In genomic region chr11:76792505-76793264, GRCh38 we compare ENCODE assay signal across 18 cellular contexts. TPM values are rescaled to one million over a fixed set of nuclear protein-coding genes. Genes with fewer than 3 reads are reported as not detected.
DNase-seq lines count a peak whose midpoint lies in the region; ATAC-seq and TF ChIP-seq lines count a peak whose summit lies in the region.
"Had no signal": no experiment of that assay in that cellular context is flagged by ENCODE, and none has a peak within 500 bp of the region (broad histone marks: within the 10 kb centered on the region; RNA-seq: fewer than 3 reads in every experiment).

No MANE protein-coding gene starts in this region.

- H3K27ac ChIP-seq in C4-2B (peak overlapping the region; percentile 49), WERI-Rb-1 (peak overlapping the region; percentile 72), gastrocnemius medialis (peak overlapping the region in 3 of 4 donors; percentile 30 to 47 (median 34))
- H3K27ac ChIP-seq: neutrophil had no signal

- no peak for ATAC-seq in gastrocnemius medialis
- no peak for ATAC-seq in activated T-cell treated with anti-CD3 and anti-CD28 coated beads, Interleukin-2, amount 50 U/mL, for 72 hours (replicated peaks in 1 of 2)
- ATAC-seq: GM12878 had no signal

- intact Hi-C loops in gastrocnemius medialis (cut with DNase I; ENCODE audit: low total_unique reads), result no loop called here
- intact Hi-C loops in Caco-2 (cut with micrococcal nuclease; ENCODE audit: unreplicated experiment), result no loop called here

- H3K4me3 Mint-ChIP-seq in activated T-cell treated with anti-CD3 and anti-CD28 coated beads, Interleukin-2, amount 50 U/mL, for 72 hours, result no peak overlapping the region
- no peak overlapping the region for H3K4me3 Mint-ChIP-seq in Caco-2 (ENCODE audit: unreplicated experiment)
- H3K4me3 Mint-ChIP-seq: activated naive CD8-positive, alpha-beta T cell treated with anti-CD3 and anti-CD28 coated beads, Interleukin-2, amount 10 ng/mL, durations not matched to agents 7 days and 5 days; T-helper 1 cell treated with Interleukin-12 subunit alpha and Interleukin-12 subunit beta and Interleukin-4 antibody, amounts not matched to agents 30 μg/mL and 1 μg/mL, for 36 hours had no signal

- H3K4me1 ChIP-seq in gastrocnemius medialis, result peaks cover 4 to 6% of the 10 kb centered on the region in 2 donors
- peaks cover 18% of the 10 kb centered on the region for H3K4me1 ChIP-seq in Caco-2

- H3K36me3 ChIP-seq in WERI-Rb-1 (peaks cover 31% of the 10 kb centered on the region), gastrocnemius medialis (no peaks in the 10 kb centered on the region), Caco-2 (ENCODE audit: control insufficient read depth, insufficient read depth, low read length) (peaks cover 7% of the 10 kb centered on the region)
- H3K36me3 ChIP-seq: neutrophil had no signal

- H3K9me3 Mint-ChIP-seq in activated T-cell treated with anti-CD3 and anti-CD28 coated beads, Interleukin-2, amount 50 U/mL, for 72 hours, result no peaks in the 10 kb centered on the region
- H3K9me3 Mint-ChIP-seq in Caco-2 (ENCODE audit: unreplicated experiment), result peaks cover 10% of the 10 kb centered on the region
- H3K9me3 Mint-ChIP-seq: T-helper 1 cell treated with Interleukin-12 subunit alpha and Interleukin-12 subunit beta and Interleukin-4 antibody, amounts not matched to agents 30 μg/mL and 1 μg/mL, for 36 hours had no signal

- POLR2A ChIA-PET in Caco-2 (lab: Charles Lee), result no interaction called here

- TF ChIP-seq CTCF in C4-2B (conservative IDR thresholded peaks at IDR 0.05) (no peak), WERI-Rb-1 (IDR thresholded peaks at IDR 0.05; ENCODE audit: low read depth, low read length) (no peak), gastrocnemius medialis (IDR thresholded peaks at IDR 0.05 in 4 of 5, conservative IDR thresholded peaks at IDR 0.05 in 1 of 5) (no peak), Caco-2 (IDR thresholded peaks at IDR 0.05; ENCODE audit: insufficient read depth in 1 of 2, low read depth in 1 of 2, low read length in 1 of 2, severe bottlenecking in 1 of 2, unreplicated experiment in 1 of 2) (no peak)

- BruUV-seq in Caco-2 (replicated peaks; lab: Mats Ljungman, UMichigan), result no TSS peak

- no peak overlapping the region for H3K4me3 ChIP-seq in WERI-Rb-1 (ENCODE audit: low read depth, low read length)
- H3K4me3 ChIP-seq in gastrocnemius medialis, result no peak overlapping the region
- no peak overlapping the region for H3K4me3 ChIP-seq in Caco-2 (ENCODE audit: low read depth, low read length)
- H3K4me3 ChIP-seq: GM12878, lung had no signal

- CTCF ChIA-PET in Caco-2 (lab: Charles Lee), result interaction anchor here (1.3 kb wide), 1 partner anchor 59 kb away, joined by 5 read pairs; no protein-coding TSS in a partner anchor

- peaks cover 26% of the 10 kb centered on the region for H3K27me3 Mint-ChIP-seq in activated T-cell treated with anti-CD3 and anti-CD28 coated beads, Interleukin-2, amount 50 U/mL, for 72 hours (ENCODE audit: low read depth)
- no peaks in the 10 kb centered on the region for H3K27me3 Mint-ChIP-seq in Caco-2 (ENCODE audit: insufficient read depth, unreplicated experiment)

- H3K9me3 ChIP-seq in WERI-Rb-1 (ENCODE audit: severe bottlenecking), result no peaks in the 10 kb centered on the region
- H3K9me3 ChIP-seq in gastrocnemius medialis, result no peaks in the 10 kb centered on the region
- peaks cover 21% of the 10 kb centered on the region for H3K9me3 ChIP-seq in Caco-2
- H3K9me3 ChIP-seq: BE2C, neutrophil had no signal

- no peak for DNase-seq in WERI-Rb-1
- peak; percentile 6 for DNase-seq in iPS-NIHi11 (ENCODE audit: low spot score)
- DNase-seq in gastrocnemius medialis, result no peak
- DNase-seq in activated T-cell treated with anti-CD3 and anti-CD28 coated beads, Interleukin-2, amount 50 U/mL, for 72 hours, result no peak
- DNase-seq in activated T-cell treated with anti-CD3 and anti-CD28 coated beads, Interleukin-2, amount 50 U/mL, for 1 hour, result no peak
- DNase-seq in Caco-2, result no peak
- no peak for DNase-seq in SW480 (ENCODE audit: low spot score)
- DNase-seq: activated CD4-positive, alpha-beta T cell treated with anti-CD3 and anti-CD28 coated beads for 1 hour; activated naive CD8-positive, alpha-beta T cell treated with anti-CD3 and anti-CD28 coated beads, Interleukin-2, amount 10 ng/mL, durations not matched to agents 7 days and 5 days; BE2C; cerebellar nuclear complex; KG1; OCI-M1 had no signal

- H3K27me3 ChIP-seq in WERI-Rb-1 (ENCODE audit: insufficient read depth, low read depth, severe bottlenecking), result no peaks in the 10 kb centered on the region
- H3K27me3 ChIP-seq in gastrocnemius medialis, result no peaks in the 10 kb centered on the region
- no peaks in the 10 kb centered on the region for H3K27me3 ChIP-seq in Caco-2 (replicated peaks; ENCODE audit: control insufficient read depth, insufficient read depth, low read length)
- H3K27me3 ChIP-seq: BE2C had no signal

- H3K27ac Mint-ChIP-seq in activated T-cell treated with anti-CD3 and anti-CD28 coated beads, Interleukin-2, amount 50 U/mL, for 72 hours, result no peak overlapping the region
- no peak overlapping the region for H3K27ac Mint-ChIP-seq in Caco-2 (ENCODE audit: unreplicated experiment)
- H3K27ac Mint-ChIP-seq: activated naive CD8-positive, alpha-beta T cell treated with anti-CD3 and anti-CD28 coated beads, Interleukin-2, amount 10 ng/mL, durations not matched to agents 7 days and 5 days; T-helper 1 cell treated with Interleukin-12 subunit alpha and Interleukin-12 subunit beta and Interleukin-4 antibody, amounts not matched to agents 30 μg/mL and 1 μg/mL, for 36 hours had no signal

- TF ChIP-seq POLR2A in gastrocnemius medialis (IDR thresholded peaks at IDR 0.05), result no peak

- in situ Hi-C loops in gastrocnemius medialis (cut with MboI; ENCODE audit: low sequenced_read_pairs in 4 of 4), result loop anchor here in 2 of 4 donors (10.0 kb wide), 2 partner anchors 48 to 58 kb away; no protein-coding TSS in a partner anchor

- peaks cover 8% of the 10 kb centered on the region for H3K4me1 Mint-ChIP-seq in activated T-cell treated with anti-CD3 and anti-CD28 coated beads, Interleukin-2, amount 50 U/mL, for 72 hours (ENCODE audit: low read depth)
- peaks cover 22% of the 10 kb centered on the region for H3K4me1 Mint-ChIP-seq in Caco-2 (ENCODE audit: low read depth, unreplicated experiment)
- H3K4me1 Mint-ChIP-seq: activated naive CD8-positive, alpha-beta T cell treated with anti-CD3 and anti-CD28 coated beads, Interleukin-2, amount 10 ng/mL, durations not matched to agents 7 days and 5 days had no signal

- no peaks in the 10 kb centered on the region for H3K36me3 Mint-ChIP-seq in activated T-cell treated with anti-CD3 and anti-CD28 coated beads, Interleukin-2, amount 50 U/mL, for 72 hours (ENCODE audit: insufficient read depth in 2 of 2)
- H3K36me3 Mint-ChIP-seq in Caco-2 (ENCODE audit: insufficient read depth, unreplicated experiment), result peaks cover 27% of the 10 kb centered on the region
- H3K36me3 Mint-ChIP-seq: activated naive CD8-positive, alpha-beta T cell treated with anti-CD3 and anti-CD28 coated beads, Interleukin-2, amount 10 ng/mL, durations not matched to agents 7 days and 5 days had no signal

RNA-seq across cellular contexts. Expression of gene TSKU, which starts 9.5 kb away (rescaled TPM):
- total RNA-seq in gastrocnemius medialis (10 to 100 TPM; 10.2 to 23.9 (median 15.8) TPM), Caco-2 (2022) (38.6 and 40.6 TPM in 2 replicates)
- total RNA-seq in activated T-cell treated with anti-CD3 and anti-CD28 coated beads, Interleukin-2, amount 50 U/mL, for 72 hours, result 1 to 10 TPM; 1.4 to 3.6 TPM
